9 cellular contexts compared by ENCODE assay signal in genomic region chr16:19168173-19169080, GRCh38. TPM values are rescaled to one million over a fixed set of nuclear protein-coding genes. Genes with fewer than 3 reads are reported as not detected.
A peak's percentile ranks its signal among the peaks of the same experiment; 100 is the strongest.
DNase-seq lines count a peak whose midpoint lies in the region; ATAC-seq, FAIRE-seq and TF ChIP-seq lines count a peak whose summit lies in the region.
"Had no signal": no experiment of that assay in that cellular context is flagged by ENCODE, and none has a peak within 500 bp of the region (broad histone marks: within the 10 kb centered on the region; RNA-seq: fewer than 3 reads in every experiment).

Gene SYT17, plus strand, starts transcription at chr16:19168240. Its CDS starts 407 bp downstream, at chr16:19168647.

- peak within 1 kb of the TSS; percentile 65 to 95 (median 84) for H3K4me3 Mint-ChIP-seq in naive B cell
- H3K4me3 Mint-ChIP-seq in naive thymus-derived CD8-positive, alpha-beta T cell, result peak within 1 kb of the TSS in 1 of 10 donors; percentile 15
- H3K4me3 Mint-ChIP-seq: T-helper 1 cell treated with Interleukin-12 subunit alpha and Interleukin-12 subunit beta and Interleukin-4 antibody, amounts not matched to agents 30 μg/mL and 1 μg/mL, for 36 hours had no signal

- no peaks in the 10 kb centered on the region for H3K9me1 ChIP-seq in endothelial cell of umbilical vein (replicated peaks; ENCODE audit: control insufficient read depth, extremely low read depth, insufficient read depth, low read length)

- H3K36me3 Mint-ChIP-seq in naive B cell, result peaks cover under 1 to 2% of the 10 kb centered on the region in 2 donors
- H3K36me3 Mint-ChIP-seq in naive thymus-derived CD8-positive, alpha-beta T cell, result peaks cover 0 to 8% (median 2%) of the 10 kb centered on the region in 3 donors

- no peak for TF ChIP-seq POLR2A in endothelial cell of umbilical vein (IDR thresholded peaks at IDR 0.05; ENCODE audit: low read depth, low read length)

- H3K4me2 ChIP-seq in endothelial cell of umbilical vein (ENCODE audit: insufficient read depth, low read length), result peak within 1 kb of the TSS; percentile 34

- dilution Hi-C loops in endothelial cell of umbilical vein (cut with MboI; ENCODE audit: extremely low pct_ligation_motif_present, low sequenced_read_pairs), result no loop called here

- TF ChIP-seq CTCF in endothelial cell of umbilical vein (IDR thresholded peaks at IDR 0.05; ENCODE audit: extremely low read depth in 1 of 2, insufficient read depth in 1 of 2, low read depth in 1 of 2, low read length in 2 of 2), result no peak

- H3K36me3 ChIP-seq in H7 (replicated peaks; ENCODE audit: control insufficient read depth, insufficient read depth, low read length), result no peaks in the 10 kb centered on the region
- no peaks in the 10 kb centered on the region for H3K36me3 ChIP-seq in endothelial cell of umbilical vein (ENCODE audit: control insufficient read depth in 2 of 2, extremely low read depth in 1 of 2, insufficient read depth in 2 of 2, low read length in 2 of 2)

- no peak for FAIRE-seq in endothelial cell of umbilical vein (lab: Jason Lieb, UNC)

- no peaks in the 10 kb centered on the region for H4K20me1 ChIP-seq in endothelial cell of umbilical vein (replicated peaks; ENCODE audit: control insufficient read depth, extremely low read depth, insufficient read depth, low read length)

- POLR2A ChIA-PET in endothelial cell of umbilical vein (lab: Charles Lee), result no interaction called here
- POLR2A ChIA-PET in naive thymus-derived CD8-positive, alpha-beta T cell (lab: Charles Lee), result no interaction called here

- peak within 1 kb of the TSS; percentile 90 for H2AFZ ChIP-seq in endothelial cell of umbilical vein (ENCODE audit: low read depth, low read length)

- H3K9me3 ChIP-seq in endothelial cell of umbilical vein (replicated peaks; ENCODE audit: control insufficient read depth, insufficient read depth, low read length), result no peaks in the 10 kb centered on the region

- CTCF ChIA-PET in endothelial cell of umbilical vein (lab: Charles Lee), result interaction anchor here (1.4 to 2.8 kb wide), 3 partner anchors 11 to 334 kb away, joined by 5 to 13 read pairs (median 6); no protein-coding TSS in a partner anchor

- DNase-seq in H7 (peak; percentile 92), NOMO-1 (lab: John Stamatoyannopoulos, UW; ENCODE audit: unreplicated experiment in 2 of 2) (peak; percentile 28 to 41), endothelial cell of umbilical vein (ENCODE audit: low read depth, low spot score) (no peak), naive B cell (peak; percentile 27), glomerular visceral epithelial cell (ENCODE audit: extremely low spot score) (no peak)
- no peak for DNase-seq in naive thymus-derived CD8-positive, alpha-beta T cell

- peak within 1 kb of the TSS; percentile 72 for H3K4me3 ChIP-seq in H7 (ENCODE audit: insufficient read depth, low read depth, low read length)
- peak within 1 kb of the TSS; percentile 7 to 45 (median 44) for H3K4me3 ChIP-seq in endothelial cell of umbilical vein (replicated peaks in 1 of 3; ENCODE audit: insufficient read depth in 1 of 3, low read depth in 1 of 3, low read length in 3 of 3)

- peaks cover 3% of the 10 kb centered on the region for H3K4me1 ChIP-seq in endothelial cell of umbilical vein (ENCODE audit: control insufficient read depth, extremely low read depth, insufficient read depth, low read length)

- H3K4me1 Mint-ChIP-seq in naive B cell, result peaks cover 0 to 35% (median 7%) of the 10 kb centered on the region in 3 donors
- peaks cover 0 to 5% (median 0%) of the 10 kb centered on the region in 4 donors for H3K4me1 Mint-ChIP-seq in naive thymus-derived CD8-positive, alpha-beta T cell

- no peak within 1 kb of the TSS for H3K27ac ChIP-seq in endothelial cell of umbilical vein (ENCODE audit: insufficient read depth, low read depth, low read length)

- no peaks in the 10 kb centered on the region for H3K79me2 ChIP-seq in endothelial cell of umbilical vein (ENCODE audit: control insufficient read depth, insufficient read depth, low read length)

- peak within 1 kb of the TSS in 3 of 6 donors; percentile 38 to 83 (median 47) for H3K27ac Mint-ChIP-seq in naive B cell
- H3K27ac Mint-ChIP-seq in naive thymus-derived CD8-positive, alpha-beta T cell, result no peak within 1 kb of the TSS
- H3K27ac Mint-ChIP-seq: T-helper 1 cell treated with Interleukin-12 subunit alpha and Interleukin-12 subunit beta and Interleukin-4 antibody, amounts not matched to agents 30 μg/mL and 1 μg/mL, for 36 hours had no signal

- no peak within 1 kb of the TSS for H3K9ac ChIP-seq in endothelial cell of umbilical vein (replicated peaks; ENCODE audit: extremely low read depth, insufficient read depth, low read length)

- peaks cover under 1 to 19% (median 2%) of the 10 kb centered on the region in 3 donors for H3K27me3 Mint-ChIP-seq in naive B cell
- H3K27me3 Mint-ChIP-seq in naive thymus-derived CD8-positive, alpha-beta T cell, result peaks cover 12 to 26% (median 14%) of the 10 kb centered on the region in 5 donors

- BruUV-seq in endothelial cell of umbilical vein (replicated peaks; lab: Mats Ljungman, UMichigan), result no TSS peak

- ATAC-seq in naive B cell (ENCODE audit: low read depth in 2 of 2) (peak; percentile 17 to 29), HG03432 (IDR thresholded peaks at IDR 0.05; ENCODE audit: unreplicated experiment) (no peak), HG02759 (IDR thresholded peaks at IDR 0.05; ENCODE audit: unreplicated experiment) (no peak)
- no peak for ATAC-seq in naive thymus-derived CD8-positive, alpha-beta T cell

- peaks cover 2 to 3% (median 2%) of the 10 kb centered on the region in 7 donors for H3K9me3 Mint-ChIP-seq in naive B cell
- peaks cover 0 to 11% (median 2%) of the 10 kb centered on the region in 9 donors for H3K9me3 Mint-ChIP-seq in naive thymus-derived CD8-positive, alpha-beta T cell

- peaks cover 25% of the 10 kb centered on the region for H3K27me3 ChIP-seq in H7 (ENCODE audit: control insufficient read depth, insufficient read depth, low read length)
- H3K27me3 ChIP-seq in endothelial cell of umbilical vein (ENCODE audit: control insufficient read depth in 2 of 2, insufficient read depth in 2 of 2, low read length in 2 of 2), result peaks cover 6 to 29% of the 10 kb centered on the region in 2 experiments

- intact Hi-C loops in endothelial cell of umbilical vein (cut with micrococcal nuclease), result loop anchor here (5.0 kb wide), 3 partner anchors 36 to 354 kb away; partner anchors contain the start of genes CCP110, GDE1 and TMC7

TF ChIP-seq in endothelial cell of umbilical vein, 7 proteins besides CTCF, POLR2A, EP300 and RAD21:
- no peak for TF ChIP-seq JUN (IDR thresholded peaks at IDR 0.05; ENCODE audit: borderline replicate concordance, insufficient read depth, insufficient read length, low read depth)
- TF ChIP-seq EZH2 (IDR thresholded peaks at IDR 0.05; ENCODE audit: borderline replicate concordance, low read depth, low read length, severe bottlenecking), result peak; percentile 15
TF ChIP-seq in endothelial cell of umbilical vein: peak in this region for 1.

RNA-seq across cellular contexts. Expression of gene SYT17, which starts in this region (rescaled TPM):
- 1.9 and 5.3 TPM in 2 replicates for total RNA-seq in H7 (2014; rRNA removed; shearing (Covaris generic))
- 1.8 and 1.9 TPM in 2 replicates for total RNA-seq in endothelial cell of umbilical vein
- polyA plus RNA-seq in endothelial cell of umbilical vein (2.8 and 4.2 TPM in 2 replicates), naive B cell (ENCODE audit: low read depth in 6 of 6) (10 to 100 TPM; 23.6 to 51.9 (median 33.1) TPM)
- 1.1 and 1.2 TPM in 2 replicates for polyA plus RNA-seq in endothelial cell of umbilical vein (2011; cell fraction: cytosol; rRNA removed)
- polyA plus RNA-seq in endothelial cell of umbilical vein (2011; cell fraction: nucleus; rRNA removed), result 3.4 and 4.0 TPM in 2 replicates
- 0.62 and 0.93 TPM in 2 replicates for polyA plus RNA-seq in endothelial cell of umbilical vein (2012)
- polyA minus RNA-seq in endothelial cell of umbilical vein, result 3.9 and 4.9 TPM in 2 replicates
- polyA minus RNA-seq in endothelial cell of umbilical vein (2011; cell fraction: cytosol; rRNA and poly(A)+ RNA removed), result not detected
- polyA minus RNA-seq in endothelial cell of umbilical vein (2011; cell fraction: nucleus; rRNA and poly(A)+ RNA removed), result 2.8 and 2.9 TPM in 2 replicates
- under 1 TPM; 0.52 to 0.62 TPM for total RNA-seq in naive thymus-derived CD8-positive, alpha-beta T cell
- not detected for polyA plus RNA-seq in naive thymus-derived CD8-positive, alpha-beta T cell

Comparison
In these comparisons a context has a peak if more than half of its experiments do, and no peak if none do; other contexts are left out.
1. DNase-seq: peak in H7 (single experiment), NOMO-1 (2 of 2) and naive B cell (single experiment); none in endothelial cell of umbilical vein (single experiment), glomerular visceral epithelial cell (single experiment) and naive thymus-derived CD8-positive, alpha-beta T cell (0 of 10).
2. ATAC-seq: peak in naive B cell (2 of 2); none in HG03432 (single experiment), HG02759 (single experiment) and naive thymus-derived CD8-positive, alpha-beta T cell (0 of 2).